Comparison of ENCODE assay signal across 10 cellular contexts in the genomic region with DNA sequence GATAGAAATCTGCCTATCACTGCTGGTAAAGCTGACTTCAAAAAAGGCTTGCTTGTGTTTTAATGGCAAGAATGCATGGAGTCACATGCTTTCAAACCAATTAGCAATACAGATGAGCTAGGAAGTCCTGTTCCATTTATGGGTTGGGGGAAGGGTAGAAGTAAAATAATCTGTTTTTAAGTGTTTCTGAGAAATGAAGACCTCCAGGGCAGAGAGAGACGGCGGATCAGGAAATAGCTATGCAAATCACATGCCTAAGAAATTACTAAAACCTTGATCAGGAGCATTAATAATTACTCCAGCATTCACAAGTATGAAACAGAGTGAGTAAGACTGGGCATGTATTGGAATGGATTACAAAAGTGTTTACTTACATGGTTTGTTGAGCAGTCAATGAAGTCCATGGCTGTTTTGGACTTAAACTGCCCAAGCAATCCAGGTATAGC.
A peak's percentile ranks its signal among the peaks of the same experiment; 100 is the strongest.
DNase-seq lines count a peak whose midpoint lies in the region; ATAC-seq and TF ChIP-seq lines count a peak whose summit lies in the region.
"Had no signal": no experiment of that assay in that cellular context is flagged by ENCODE, and none has a peak within 500 bp of the region (broad histone marks: within the 10 kb centered on the region; RNA-seq: fewer than 3 reads in every experiment).

No MANE protein-coding gene starts in this region.

- H3K27me3 ChIP-seq in CD8-positive, alpha-beta memory T cell (ENCODE audit: insufficient read depth, low read length, poor library complexity, severe bottlenecking): no peaks in the 10 kb centered on the region
- H3K27me3 ChIP-seq in OCI-LY1 (ENCODE audit: insufficient read depth, low read length) (no peaks in the 10 kb centered on the region), neuron (ENCODE audit: insufficient read depth, low read length) (no peaks in the 10 kb centered on the region)

- H3K4me1 ChIP-seq in CD8-positive, alpha-beta memory T cell (ENCODE audit: insufficient read depth, low read length): peaks cover 69% of the 10 kb centered on the region
- H3K4me1 ChIP-seq in OCI-LY1 (ENCODE audit: insufficient read depth, low read length, severe bottlenecking) (peaks cover 97% of the 10 kb centered on the region), neuron (ENCODE audit: insufficient read depth, low read length) (peaks cover 64% of the 10 kb centered on the region)

- POLR2A ChIA-PET in CD8-positive, alpha-beta memory T cell (lab: Charles Lee): interaction anchor here (0.6 kb wide), 3 partner anchors 34 to 196 kb away, joined by 3 to 7 read pairs (median 3); no protein-coding TSS in a partner anchor

- H3K36me3 Mint-ChIP-seq in CD8-positive, alpha-beta memory T cell: peaks cover 0 to 2% (median 2%) of the 10 kb centered on the region in 3 donors

- no peak overlapping the region for H3K9ac ChIP-seq in OCI-LY1 (ENCODE audit: low read length)

- no peaks in the 10 kb centered on the region for H3K36me3 ChIP-seq in CD8-positive, alpha-beta memory T cell (ENCODE audit: insufficient read depth, low read length)
- no peaks in the 10 kb centered on the region for H3K36me3 ChIP-seq in OCI-LY1 (ENCODE audit: insufficient read depth, low read length)
- H3K36me3 ChIP-seq in neuron (ENCODE audit: insufficient read depth, low read length): no peaks in the 10 kb centered on the region

- CTCF ChIA-PET in CD8-positive, alpha-beta memory T cell (lab: Charles Lee): interaction anchor here (1.3 to 7.8 kb wide), 2 partner anchors 141 to 201 kb away, joined by 4 to 69 read pairs; no protein-coding TSS in a partner anchor

- H3F3A ChIP-seq in OCI-LY1 (ENCODE audit: insufficient read depth, low read length): peaks cover 13% of the 10 kb centered on the region; the same call in 1 of the 2 replicates

- peaks cover 83 to 96% (median 93%) of the 10 kb centered on the region in 3 donors for H3K4me1 Mint-ChIP-seq in CD8-positive, alpha-beta memory T cell

- peak overlapping the region in 7 of 8 donors; percentile 2 to 85 (median 45) for H3K27ac Mint-ChIP-seq in CD8-positive, alpha-beta memory T cell

- peak overlapping the region in 6 of 7 donors; percentile 0 to 48 (median 25) for H3K4me3 Mint-ChIP-seq in CD8-positive, alpha-beta memory T cell

- H3K9me3 ChIP-seq in CD8-positive, alpha-beta memory T cell (ENCODE audit: low read length): no peaks in the 10 kb centered on the region
- H3K9me3 ChIP-seq in OCI-LY1 (ENCODE audit: low read length) (no peaks in the 10 kb centered on the region), neuron (ENCODE audit: low read length) (no peaks in the 10 kb centered on the region)

- peak overlapping the region; percentile 18; the same call in 1 of the 2 replicates for H3K4me2 ChIP-seq in OCI-LY1 (ENCODE audit: low read length)

- no peak for ATAC-seq in GM19395 (IDR thresholded peaks at IDR 0.05; ENCODE audit: unreplicated experiment)

- no peak overlapping the region for H3K4me3 ChIP-seq in CD8-positive, alpha-beta memory T cell (ENCODE audit: low read length)
- H3K4me3 ChIP-seq in OCI-LY1 (ENCODE audit: low read depth, low read length, poor library complexity, severe bottlenecking) (no peak overlapping the region), choroid plexus epithelial cell (ENCODE audit: low read depth, low read length) (no peak overlapping the region), neuron (ENCODE audit: low read length) (no peak overlapping the region)

- H4K20me1 ChIP-seq in OCI-LY1 (ENCODE audit: insufficient read depth, low read length): no peaks in the 10 kb centered on the region

- H3K9me2 ChIP-seq in OCI-LY1 (ENCODE audit: low read depth, low read length): no peaks in the 10 kb centered on the region

- peaks cover 16% of the 10 kb centered on the region for H3K79me2 ChIP-seq in OCI-LY1 (ENCODE audit: insufficient read depth, low read length)

- no peaks in the 10 kb centered on the region for H3K27me3 Mint-ChIP-seq in CD8-positive, alpha-beta memory T cell

- no peaks in the 10 kb centered on the region for H3K9me3 Mint-ChIP-seq in CD8-positive, alpha-beta memory T cell

- no peak for DNase-seq in CD8-positive, alpha-beta memory T cell
- DNase-seq in choroid plexus epithelial cell (ENCODE audit: low read depth) (peak; percentile 61), amniotic stem cell (lab: John Stamatoyannopoulos, UW) (no peak)
- no peak for DNase-seq in stimulated activated CD8-positive, alpha-beta memory T cell treated with anti-CD3 and anti-CD28 coated beads, Interleukin-4, amount 100 ng/mL, for 48 hours
- no peak for DNase-seq in effector CD8-positive, alpha-beta T cell (lab: John Stamatoyannopoulos, UW)
- DNase-seq: activated CD8-positive, alpha-beta memory T cell treated with anti-CD3 and anti-CD28 coated beads, Interleukin-2, amount 50 U/mL, for 48 hours; stimulated activated CD4-positive, alpha-beta T cell treated with anti-CD3 and anti-CD28 coated beads, Interleukin-2, amount 100 ng/mL, for 48 hours had no signal

- H2AFZ ChIP-seq in OCI-LY1 (ENCODE audit: low read length) (no peak overlapping the region), neuron (ENCODE audit: low read depth, low read length) (peak overlapping the region; percentile 33)

- H3K27ac ChIP-seq in CD8-positive, alpha-beta memory T cell (ENCODE audit: low read depth, low read length): no peak overlapping the region
- peak overlapping the region; percentile 94 for H3K27ac ChIP-seq in OCI-LY1 (ENCODE audit: low read depth, low read length, poor library complexity, severe bottlenecking)

- no peak for TF ChIP-seq CTCF in OCI-LY1 (IDR thresholded peaks at IDR 0.05; ENCODE audit: low read length)
- no peak for TF ChIP-seq CTCF in choroid plexus epithelial cell (conservative IDR thresholded peaks at IDR 0.05; ENCODE audit: low read depth, low read length)
